ENCODE assay signal across 1 cellular context in genomic region chr17:49339359-49339758, GRCh38.
A peak's percentile ranks its signal among the peaks of the same experiment; 100 is the strongest.
TF ChIP-seq lines count a peak whose summit lies in the region.

No MANE protein-coding gene starts in this region.

TF ChIP-seq in HEK293, 187 proteins besides CTCF, POLR2A, EP300 and RAD21 (continued from another document):
- TF ChIP-seq ZBTB8A (tag by site-specific recombination; IDR thresholded peaks at IDR 0.05) = no peak
- peak; percentile 36; the same call in 1 of the 2 replicates for TF ChIP-seq ZNF600 (tag by site-specific recombination; IDR thresholded peaks at IDR 0.05)
- TF ChIP-seq ZNF670 (tag by site-specific recombination; IDR thresholded peaks at IDR 0.05; ENCODE audit: low read depth) = no peak
- TF ChIP-seq ZNF24 (tag by site-specific recombination; IDR thresholded peaks at IDR 0.05) = no peak
TF ChIP-seq in HEK293: peak in this region for 2.
